In the genomic region with DNA sequence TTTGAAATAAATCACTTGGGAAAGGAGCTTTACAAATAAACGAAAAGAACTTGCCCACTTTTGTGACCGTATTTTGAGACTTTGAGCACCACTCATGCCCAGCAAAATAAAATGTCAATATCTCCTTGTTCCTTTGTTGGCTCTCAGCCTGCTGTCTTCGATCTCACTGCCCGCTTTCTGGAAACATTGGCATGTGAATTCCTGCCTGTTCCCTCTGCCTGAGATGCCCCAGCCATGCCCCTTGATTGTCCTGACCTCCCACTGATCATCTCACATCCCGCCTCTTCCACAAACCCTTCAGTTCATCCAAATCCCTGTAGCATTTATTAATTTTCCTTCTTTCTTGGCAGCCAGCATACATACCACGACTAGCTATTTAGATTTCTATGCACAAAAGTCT, we compare ENCODE assay signal across 18 cellular contexts.
DNase-seq lines count a peak whose midpoint lies in the region; FAIRE-seq and TF ChIP-seq lines count a peak whose summit lies in the region.
"Had no signal": no experiment of that assay in that cellular context is flagged by ENCODE, and none has a peak within 500 bp of the region (broad histone marks: within the 10 kb centered on the region; RNA-seq: fewer than 3 reads in every experiment).

No MANE protein-coding gene starts in this region.

- no peak overlapping the region for H3K4me3 Mint-ChIP-seq in activated CD4-positive, alpha-beta T cell treated with anti-CD3 and anti-CD28 coated beads, Interleukin-2, amount 10 ng/mL, durations not matched to agents 24 days and 14 days
- no peak overlapping the region for H3K4me3 Mint-ChIP-seq in nephron
- H3K4me3 Mint-ChIP-seq: CD8-positive, alpha-beta memory T cell had no signal

- 84% methylated on average over 6 of the region's 6 CpGs for WGBS in hepatocyte (ENCODE audit: low lambda C conversion rate, missing lambda C conversion rate)

- no peak overlapping the region for H3K4me2 ChIP-seq in hepatocyte
- H3K4me2 ChIP-seq: BLaER1, KMS-11, PC-9 had no signal

- no peaks in the 10 kb centered on the region for H3K9me3 ChIP-seq in SK-N-MC (ENCODE audit: low read depth, low read length)
- H3K9me3 ChIP-seq in hepatocyte (ENCODE audit: low read depth): no peaks in the 10 kb centered on the region
- H3K9me3 ChIP-seq: BLaER1 had no signal

- peaks cover 23% of the 10 kb centered on the region for H3K4me1 Mint-ChIP-seq in activated CD4-positive, alpha-beta T cell treated with anti-CD3 and anti-CD28 coated beads, Interleukin-2, amount 10 ng/mL, durations not matched to agents 24 days and 14 days
- peaks cover 10% of the 10 kb centered on the region for H3K4me1 Mint-ChIP-seq in nephron
- H3K4me1 Mint-ChIP-seq: CD8-positive, alpha-beta memory T cell had no signal

- no peaks in the 10 kb centered on the region for H3K4me1 ChIP-seq in hepatocyte (ENCODE audit: insufficient read depth)
- H3K4me1 ChIP-seq: BLaER1 had no signal

- intact Hi-C loops in activated CD4-positive, alpha-beta T cell treated with anti-CD3 and anti-CD28 coated beads, Interleukin-2, amount 10 ng/mL, durations not matched to agents 24 days and 14 days (cut with micrococcal nuclease): no loop called here

- DNase-seq in activated CD4-positive, alpha-beta T cell treated with anti-CD3 and anti-CD28 coated beads, Interleukin-2, amount 10 ng/mL, durations not matched to agents 24 days and 14 days: no peak
- DNase-seq in activated CD4-positive, alpha-beta T cell treated with anti-CD3 and anti-CD28 coated beads, Interleukin-2, amount 50 U/mL, for 48 hours: no peak
- no peak for DNase-seq in SK-N-MC (ENCODE audit: low read depth, low spot score)
- no peak for DNase-seq in bronchial epithelial cell (ENCODE audit: low read depth)
- DNase-seq in cerebellar nuclear complex (lab: John Stamatoyannopoulos, UW): no peak
- no peak for DNase-seq in NCI-H774 (lab: John Stamatoyannopoulos, UW)
- DNase-seq in hepatocyte (ENCODE audit: low spot score): no peak
- DNase-seq: CD8-positive, alpha-beta memory T cell; DMS79; NCI-H1092 treated with DMSO at 0.1 percent for 48 hours; NCI-H510A treated with DMSO at 0.1 percent for 48 hours; PC-9 had no signal

- H3K36me3 Mint-ChIP-seq in activated CD4-positive, alpha-beta T cell treated with anti-CD3 and anti-CD28 coated beads, Interleukin-2, amount 10 ng/mL, durations not matched to agents 24 days and 14 days (ENCODE audit: low read depth): peaks cover 4% of the 10 kb centered on the region
- no peaks in the 10 kb centered on the region for H3K36me3 Mint-ChIP-seq in nephron (ENCODE audit: low read depth)

- FAIRE-seq in bronchial epithelial cell (lab: Jason Lieb, UNC): peak; percentile 64
- FAIRE-seq: A204.1, D721Med, GM19239 had no signal

- H3K9ac ChIP-seq in SK-N-MC (ENCODE audit: insufficient read length): no peak overlapping the region
- H3K9ac ChIP-seq: BLaER1, KMS-11 had no signal

- H3K9me2 ChIP-seq in hepatocyte (replicated peaks; ENCODE audit: insufficient read depth): no peaks in the 10 kb centered on the region

- H2AFZ ChIP-seq in hepatocyte: no peak overlapping the region
- H2AFZ ChIP-seq: PC-9 had no signal

- no peaks in the 10 kb centered on the region for H3K27me3 ChIP-seq in bronchial epithelial cell (ENCODE audit: control insufficient read depth, insufficient read depth, low read length)
- no peaks in the 10 kb centered on the region for H3K27me3 ChIP-seq in hepatocyte
- H3K27me3 ChIP-seq: BLaER1 had no signal

- no peaks in the 10 kb centered on the region for H3K27me3 Mint-ChIP-seq in activated CD4-positive, alpha-beta T cell treated with anti-CD3 and anti-CD28 coated beads, Interleukin-2, amount 10 ng/mL, durations not matched to agents 24 days and 14 days
- H3K27me3 Mint-ChIP-seq in nephron (ENCODE audit: low read depth): peaks cover 4% of the 10 kb centered on the region
- H3K27me3 Mint-ChIP-seq: CD8-positive, alpha-beta memory T cell had no signal

- peak overlapping the region; percentile 52 for H3K27ac Mint-ChIP-seq in activated CD4-positive, alpha-beta T cell treated with anti-CD3 and anti-CD28 coated beads, Interleukin-2, amount 10 ng/mL, durations not matched to agents 24 days and 14 days
- peak overlapping the region in 2 of 3 experiments; percentile 54 to 76 for H3K27ac Mint-ChIP-seq in nephron
- H3K27ac Mint-ChIP-seq: CD8-positive, alpha-beta memory T cell had no signal

- TF ChIP-seq CTCF in bronchial epithelial cell (IDR thresholded peaks at IDR 0.05; ENCODE audit: insufficient read depth, low read length, severe bottlenecking) (no peak), nephron (IDR thresholded peaks at IDR 0.05; ENCODE audit: unreplicated experiment in 3 of 3) (no peak), hepatocyte (IDR thresholded peaks at IDR 0.05; ENCODE audit: poor library complexity) (no peak)

- no peaks in the 10 kb centered on the region for H4K20me1 ChIP-seq in hepatocyte (ENCODE audit: insufficient read depth, poor library complexity, severe bottlenecking)

- H3K4me3 ChIP-seq in SK-N-MC (peak overlapping the region; percentile 37; the same call in 1 of the 2 replicates), bronchial epithelial cell (ENCODE audit: low read depth, low read length) (no peak overlapping the region), hepatocyte (no peak overlapping the region)
- H3K4me3 ChIP-seq: BLaER1, PC-9 had no signal

- H3K79me2 ChIP-seq in hepatocyte: no peaks in the 10 kb centered on the region

- no peaks in the 10 kb centered on the region for H3K36me3 ChIP-seq in SK-N-MC (ENCODE audit: insufficient read depth, low read length)
- H3K36me3 ChIP-seq in bronchial epithelial cell (ENCODE audit: control insufficient read depth, insufficient read depth, low read length): no peaks in the 10 kb centered on the region
- H3K36me3 ChIP-seq in hepatocyte (replicated peaks; ENCODE audit: insufficient read depth, low read depth): no peaks in the 10 kb centered on the region

- no peaks in the 10 kb centered on the region for H3K9me3 Mint-ChIP-seq in activated CD4-positive, alpha-beta T cell treated with anti-CD3 and anti-CD28 coated beads, Interleukin-2, amount 10 ng/mL, durations not matched to agents 24 days and 14 days
- H3K9me3 Mint-ChIP-seq in nephron: peaks cover 2% of the 10 kb centered on the region

- H3K27ac ChIP-seq in SK-N-MC: no peak overlapping the region
- no peak overlapping the region for H3K27ac ChIP-seq in hepatocyte
- H3K27ac ChIP-seq: BLaER1, KMS-11, PC-9 had no signal
